In the genomic region with DNA sequence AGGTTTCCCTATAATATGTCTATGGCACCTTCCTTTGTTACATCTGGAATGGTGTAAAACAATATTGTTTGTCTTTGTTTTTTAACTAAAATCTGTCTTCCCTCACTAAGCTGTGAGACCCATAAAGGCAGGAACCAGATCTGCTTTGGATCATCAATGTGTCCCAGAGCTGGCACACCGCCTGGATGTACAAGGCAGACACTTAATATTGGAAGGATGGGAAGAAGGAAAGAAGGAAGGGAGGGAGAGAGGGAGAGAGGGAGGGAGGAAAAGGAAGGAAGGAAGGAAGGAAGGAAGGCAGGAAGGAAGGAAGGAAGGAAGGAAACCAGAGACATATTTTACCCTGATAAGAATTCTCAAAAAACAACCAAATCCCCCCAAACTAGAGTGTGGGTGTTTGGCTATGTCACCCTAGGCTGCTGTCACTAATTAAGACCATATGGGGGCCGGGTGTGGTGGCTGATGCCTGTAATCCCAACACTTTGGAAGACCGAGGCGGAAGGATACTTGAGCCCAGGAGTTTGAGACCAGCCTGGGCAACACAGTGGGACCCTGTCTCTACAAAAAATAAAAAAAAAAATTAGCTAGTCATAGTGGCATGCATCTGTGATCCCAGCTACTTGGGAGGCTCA, we compare ENCODE assay signal across 15 cellular contexts. TPM values are rescaled to one million over a fixed set of nuclear protein-coding genes. Genes with fewer than 3 reads are reported as not detected.
DNase-seq lines count a peak whose midpoint lies in the region; TF ChIP-seq lines count a peak whose summit lies in the region.
"Had no signal": no experiment of that assay in that cellular context is flagged by ENCODE, and none has a peak within 500 bp of the region (broad histone marks: within the 10 kb centered on the region; RNA-seq: fewer than 3 reads in every experiment).

No MANE protein-coding gene starts in this region.

- peaks cover 5% of the 10 kb centered on the region for H3K27me3 Mint-ChIP-seq in activated CD4-positive, alpha-beta T cell treated with anti-CD3 and anti-CD28 coated beads, Interleukin-2, amount 10 ng/mL, durations not matched to agents 7 days and 5 days

- H3K27me3 ChIP-seq in GM23248 (replicated peaks; ENCODE audit: insufficient read depth) (no peaks in the 10 kb centered on the region), sigmoid colon (no peaks in the 10 kb centered on the region)

- H3K9me3 Mint-ChIP-seq in activated CD4-positive, alpha-beta T cell treated with anti-CD3 and anti-CD28 coated beads, Interleukin-2, amount 10 ng/mL, durations not matched to agents 7 days and 5 days, result no peaks in the 10 kb centered on the region

- no peak for TF ChIP-seq POLR2A in sigmoid colon (IDR thresholded peaks at IDR 0.05)

- H3K9me3 ChIP-seq in GM23248 (ENCODE audit: low read depth) (no peaks in the 10 kb centered on the region), sigmoid colon (no peaks in the 10 kb centered on the region)

- H3K4me2 ChIP-seq in GM23248 (ENCODE audit: unreplicated experiment), result no peak overlapping the region

- H3F3A ChIP-seq in GM23248 (ENCODE audit: insufficient read depth), result peaks cover 16% of the 10 kb centered on the region; the same call in 1 of the 2 replicates

- DNase-seq in NCI-H2171 treated with DMSO at 0.1 percent for 48 hours (lab: John Stamatoyannopoulos, UW) (peak; percentile 33), NCI-H2171 (lab: John Stamatoyannopoulos, UW) (no peak), GM23248 (peak; percentile 41), epithelial cell of prostate (ENCODE audit: low read depth, low spot score) (no peak), sigmoid colon (peak; percentile 82), dermis blood vessel endothelial cell (no peak)
- DNase-seq in activated CD4-positive, alpha-beta T cell treated with anti-CD3 and anti-CD28 coated beads for 48 hours, result no peak
- DNase-seq in activated CD4-positive, alpha-beta T cell treated with anti-CD3 and anti-CD28 coated beads, Interleukin-2, amount 10 ng/mL, durations not matched to agents 7 days and 5 days, result no peak
- DNase-seq: DMS79, GOT3, KG1, NCI-H2029, NCI-H2227 treated with DMSO at 0.1 percent for 48 hours, NCI-H524 treated with DMSO at 0.1 percent for 48 hours, OCI-M1 had no signal

- no peak overlapping the region for H3K27ac Mint-ChIP-seq in activated CD4-positive, alpha-beta T cell treated with anti-CD3 and anti-CD28 coated beads, Interleukin-2, amount 10 ng/mL, durations not matched to agents 7 days and 5 days

- H4K20me1 ChIP-seq in GM23248 (ENCODE audit: insufficient read depth), result no peaks in the 10 kb centered on the region

- intact Hi-C loops in sigmoid colon (cut with DNase I), result no loop called here

- in situ Hi-C loops in GM23248 (cut with MboI), result no loop called here

- H3K79me2 ChIP-seq in GM23248 (ENCODE audit: insufficient read depth), result no peaks in the 10 kb centered on the region

- CTCF ChIA-PET in activated CD4-positive, alpha-beta T cell treated with anti-CD3 and anti-CD28 coated beads, Interleukin-2, amount 10 ng/mL, durations not matched to agents 7 days and 5 days (lab: Charles Lee), result no interaction called here

- no peak for TF ChIP-seq CTCF in sigmoid colon (IDR thresholded peaks at IDR 0.05)

- H3K36me3 Mint-ChIP-seq in activated CD4-positive, alpha-beta T cell treated with anti-CD3 and anti-CD28 coated beads, Interleukin-2, amount 10 ng/mL, durations not matched to agents 7 days and 5 days (ENCODE audit: low read depth), result no peaks in the 10 kb centered on the region

- POLR2A ChIA-PET in activated CD4-positive, alpha-beta T cell treated with anti-CD3 and anti-CD28 coated beads, Interleukin-2, amount 10 ng/mL, durations not matched to agents 7 days and 5 days (lab: Charles Lee), result no interaction called here

- H3K4me3 ChIP-seq in GM23248 (no peak overlapping the region), sigmoid colon (no peak overlapping the region)

- no peak overlapping the region for H2AFZ ChIP-seq in GM23248

- H3K9me2 ChIP-seq in GM23248 (ENCODE audit: insufficient read depth), result no peaks in the 10 kb centered on the region

- no peak overlapping the region for H3K9ac ChIP-seq in GM23248

- H3K36me3 ChIP-seq in GM23248 (ENCODE audit: low read depth), result no peaks in the 10 kb centered on the region
- H3K36me3 ChIP-seq in sigmoid colon, result no peaks in the 10 kb centered on the region

- H3K4me1 Mint-ChIP-seq in activated CD4-positive, alpha-beta T cell treated with anti-CD3 and anti-CD28 coated beads, Interleukin-2, amount 10 ng/mL, durations not matched to agents 7 days and 5 days, result peaks cover 17% of the 10 kb centered on the region

- no peak for TF ChIP-seq EP300 in sigmoid colon (IDR thresholded peaks at IDR 0.05)

- no peak overlapping the region for H3K27ac ChIP-seq in GM23248
- peak overlapping the region; percentile 81 for H3K27ac ChIP-seq in epithelial cell of prostate
- H3K27ac ChIP-seq in sigmoid colon, result peak overlapping the region in 1 of 4 donors; percentile 38

- WGBS in GM23248 (ENCODE audit: low coverage in 1 of 2, low lambda C conversion rate in 2 of 2, missing lambda C conversion rate in 2 of 2), 2 experiments, result 20 to 23% methylated on average over 4 of the region's 4 CpGs
- 88 to 93% methylated on average over 4 of the region's 4 CpGs for WGBS in sigmoid colon, 2 donors

- peaks cover 20% of the 10 kb centered on the region for H3K4me1 ChIP-seq in GM23248 (ENCODE audit: insufficient read depth)
- peaks cover 0 to 28% (median 22%) of the 10 kb centered on the region in 4 donors for H3K4me1 ChIP-seq in sigmoid colon

- no peak overlapping the region for H3K4me3 Mint-ChIP-seq in activated CD4-positive, alpha-beta T cell treated with anti-CD3 and anti-CD28 coated beads, Interleukin-2, amount 10 ng/mL, durations not matched to agents 7 days and 5 days

RNA-seq across cellular contexts. Expression of a gene that starts 59.6 kb away (rescaled TPM):
- total RNA-seq in GM23248 (2014; rRNA removed; shearing (Covaris generic)), result 58.0 and 64.0 TPM in 2 replicates
- polyA plus RNA-seq in GM23248 (2016; fragmentation: Nextera tagmentation; extraction: Ambion mirVana) (31.4 and 34.0 TPM in 2 replicates), sigmoid colon (10 to 100 TPM; 19.0 to 23.6 (median 19.2) TPM)
- total RNA-seq in sigmoid colon (10 to 100 TPM; 24.5 to 58.2 (median 31.9) TPM), dermis blood vessel endothelial cell (2.4 and 3.9 TPM in 2 replicates)
- 10 to 100 TPM; 11.9 to 12.7 TPM for total RNA-seq in activated CD4-positive, alpha-beta T cell treated with anti-CD3 and anti-CD28 coated beads, Interleukin-2, amount 10 ng/mL, durations not matched to agents 7 days and 5 days

Comparison
In these comparisons a context has a peak if more than half of its experiments do, and no peak if none do; other contexts are left out.
1. DNase-seq: peak in NCI-H2171 treated with DMSO at 0.1 percent for 48 hours (single experiment), GM23248 (single experiment) and sigmoid colon (single experiment); none in NCI-H2171 (single experiment), epithelial cell of prostate (single experiment), dermis blood vessel endothelial cell (single experiment), activated CD4-positive, alpha-beta T cell treated with anti-CD3 and anti-CD28 coated beads for 48 hours (single experiment) and activated CD4-positive, alpha-beta T cell treated with anti-CD3 and anti-CD28 coated beads, Interleukin-2, amount 10 ng/mL, durations not matched to agents 7 days and 5 days (single experiment).